ENCODE assay signal across 1 cellular context in the genomic region with DNA sequence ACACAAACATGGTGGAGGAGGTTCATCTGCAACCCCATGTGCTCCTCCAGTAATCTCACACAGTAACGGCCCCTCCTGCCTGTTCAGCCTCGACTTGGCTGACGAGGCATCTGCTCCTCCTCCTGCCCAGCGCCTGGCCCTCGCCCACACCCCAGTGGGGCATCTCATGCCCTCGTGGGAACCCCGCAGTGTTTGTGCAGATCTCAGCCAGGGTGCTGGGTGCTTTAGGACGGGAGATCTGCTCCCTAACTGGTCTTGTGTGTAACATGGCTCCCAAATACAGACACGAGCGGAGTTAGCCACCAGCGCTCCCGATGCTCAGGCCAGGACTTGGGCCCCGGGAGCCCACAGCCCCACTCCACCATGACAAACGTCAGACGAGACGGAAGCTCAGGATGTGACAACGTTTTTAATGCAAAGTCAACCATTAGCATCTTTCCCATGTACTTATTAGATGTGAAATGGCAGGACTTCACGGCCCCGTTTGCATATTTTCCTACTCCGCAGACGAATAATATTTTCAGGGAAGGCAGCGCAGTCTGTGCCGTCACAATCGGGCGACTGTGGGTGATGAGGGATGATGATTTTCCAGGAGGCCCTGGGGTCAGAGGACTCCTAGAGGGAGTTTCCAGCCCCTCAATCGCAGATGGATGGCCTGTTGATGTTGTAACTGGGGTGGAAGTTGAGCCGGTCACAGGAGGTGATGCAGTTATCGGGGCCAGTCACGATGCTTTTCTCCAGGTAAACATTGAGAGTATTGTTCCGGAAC.
TF ChIP-seq lines count a peak whose summit lies in the region.

No MANE protein-coding gene starts in this region.

TF ChIP-seq in WTC11, 78 proteins besides CTCF, POLR2A, EP300 and RAD21:
- TF ChIP-seq RELA (CRISPR knock-in tag; IDR thresholded peaks at IDR 0.05; ENCODE audit: borderline replicate concordance), result no peak
- no peak for TF ChIP-seq ZNF423 (CRISPR knock-in tag; IDR thresholded peaks at IDR 0.05)
- TF ChIP-seq ELF4 (CRISPR knock-in tag; IDR thresholded peaks at IDR 0.05; ENCODE audit: low read depth), result no peak
- TF ChIP-seq, protein P1, sequence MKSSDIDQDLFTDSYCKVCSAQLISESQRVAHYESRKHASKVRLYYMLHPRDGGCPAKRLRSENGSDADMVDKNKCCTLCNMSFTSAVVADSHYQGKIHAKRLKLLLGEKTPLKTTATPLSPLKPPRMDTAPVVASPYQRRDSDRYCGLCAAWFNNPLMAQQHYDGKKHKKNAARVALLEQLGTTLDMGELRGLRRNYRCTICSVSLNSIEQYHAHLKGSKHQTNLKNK (CRISPR knock-in tag; IDR thresholded peaks at IDR 0.05), result no peak
- TF ChIP-seq, protein P2, sequence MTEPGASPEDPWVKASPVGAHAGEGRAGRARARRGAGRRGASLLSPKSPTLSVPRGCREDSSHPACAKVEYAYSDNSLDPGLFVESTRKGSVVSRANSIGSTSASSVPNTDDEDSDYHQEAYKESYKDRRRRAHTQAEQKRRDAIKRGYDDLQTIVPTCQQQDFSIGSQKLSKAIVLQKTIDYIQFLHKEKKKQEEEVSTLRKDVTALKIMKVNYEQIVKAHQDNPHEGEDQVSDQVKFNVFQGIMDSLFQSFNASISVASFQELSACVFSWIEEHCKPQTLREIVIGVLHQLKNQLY (CRISPR knock-in tag; IDR thresholded peaks at IDR 0.05), result no peak
